ENCODE assay signal across 1 cellular context in genomic region chr7:90211391-90212148, GRCh38.
TF ChIP-seq lines count a peak whose summit lies in the region.

STEAP2 (plus strand) TSS chr7:90211740; CDS start chr7:90225083, 13,343 bp downstream.

TF ChIP-seq in HEK293, 187 proteins besides CTCF, POLR2A, EP300 and RAD21 (continued from another document and continues in another):
- TF ChIP-seq ZNF148 (tag by site-specific recombination; IDR thresholded peaks at IDR 0.05; ENCODE audit: borderline replicate concordance) (no peak), ZNF501 (tag by site-specific recombination; IDR thresholded peaks at IDR 0.05) (peak; percentile 86), ZNF394 (tag by site-specific recombination; IDR thresholded peaks at IDR 0.05; ENCODE audit: borderline replicate concordance) (peak; percentile 46; the same call in 1 of the 2 replicates), ZSCAN18 (tag by site-specific recombination; IDR thresholded peaks at IDR 0.05) (no peak), SP2 (tag by site-specific recombination; IDR thresholded peaks at IDR 0.05) (peak; percentile 37), ZXDB (tag by site-specific recombination; IDR thresholded peaks at IDR 0.05) (peak; percentile 74), ZNF280D (tag by site-specific recombination; IDR thresholded peaks at IDR 0.05) (no peak), ZNF16 (tag by site-specific recombination; IDR thresholded peaks at IDR 0.05; ENCODE audit: low read depth) (no peak), ZNF133 (tag by site-specific recombination; IDR thresholded peaks at IDR 0.05) (no peak), ZNF366 (tag by site-specific recombination; conservative IDR thresholded peaks at IDR 0.05) (peak; percentile 96), PRDM10 (tag by site-specific recombination; IDR thresholded peaks at IDR 0.05) (peak; percentile 86), GLI4 (tag by site-specific recombination; IDR thresholded peaks at IDR 0.05) (0 out of 2 replicates have a peak, but pooled peaks have one; percentile 24), ZSCAN5A (tag by site-specific recombination; IDR thresholded peaks at IDR 0.05) (0 out of 2 replicates have a peak, but pooled peaks have one; percentile 35), ZNF449 (tag by site-specific recombination; IDR thresholded peaks at IDR 0.05) (no peak), PBX3 (CRISPR knock-in tag; IDR thresholded peaks at IDR 0.05) (peak; percentile 72; the same call in 1 of the 2 replicates), GLIS2 (tag by site-specific recombination; IDR thresholded peaks at IDR 0.05) (peak; percentile 94), ZNF791 (tag by site-specific recombination; IDR thresholded peaks at IDR 0.05) (no peak), ZNF544 (tag by site-specific recombination; IDR thresholded peaks at IDR 0.05) (no peak), IKZF3 (tag by site-specific recombination; IDR thresholded peaks at IDR 0.05) (peak; percentile 91), HOXC10 (CRISPR knock-in tag; IDR thresholded peaks at IDR 0.05) (no peak), ZNF473 (tag by site-specific recombination; IDR thresholded peaks at IDR 0.05) (no peak), REST (tag by site-specific recombination; IDR thresholded peaks at IDR 0.05) (peak; percentile 16; the same call in 1 of the 2 replicates), YY1 (tag by site-specific recombination; IDR thresholded peaks at IDR 0.05) (0 out of 2 replicates have a peak, but pooled peaks have one; percentile 18), ZNF660 (tag by site-specific recombination; IDR thresholded peaks at IDR 0.05) (peak; percentile 83), ZNF548 (tag by site-specific recombination; IDR thresholded peaks at IDR 0.05) (no peak), ZFP69B (tag by site-specific recombination; IDR thresholded peaks at IDR 0.05) (peak; percentile 43; the same call in 1 of the 2 replicates), KLF1 (tag by site-specific recombination; IDR thresholded peaks at IDR 0.05) (0 out of 2 replicates have a peak, but pooled peaks have one; percentile 8), ZBTB26 (tag by site-specific recombination; optimal IDR thresholded peaks at IDR 0.05) (peak; percentile 98), ZBTB17 (tag by site-specific recombination; IDR thresholded peaks at IDR 0.05) (peak; percentile 81), KLF8 (tag by site-specific recombination; IDR thresholded peaks at IDR 0.05) (peak; percentile 71; the same call in 1 of the 2 replicates), GLIS1 (tag by site-specific recombination; IDR thresholded peaks at IDR 0.05) (peak; percentile 67), ZNF692 (tag by site-specific recombination; IDR thresholded peaks at IDR 0.05) (peak; percentile 71; the same call in 1 of the 2 replicates), ZNF423 (tag by site-specific recombination; IDR thresholded peaks at IDR 0.05) (0 out of 2 replicates have a peak, but pooled peaks have one; percentile 70), SP3 (tag by site-specific recombination; IDR thresholded peaks at IDR 0.05) (peak; percentile 49), ZNF664 (tag by site-specific recombination; IDR thresholded peaks at IDR 0.05) (no peak)
